ENCODE assay signal across 13 cellular contexts in genomic region chr13:46668906-46669525, GRCh38.
A peak's percentile ranks its signal among the peaks of the same experiment; 100 is the strongest.
DNase-seq lines count a peak whose midpoint lies in the region; ATAC-seq, FAIRE-seq and TF ChIP-seq lines count a peak whose summit lies in the region.
"Had no signal": no experiment of that assay in that cellular context is flagged by ENCODE, and none has a peak within 500 bp of the region (broad histone marks: within the 10 kb centered on the region; RNA-seq: fewer than 3 reads in every experiment).

No MANE protein-coding gene starts in this region.

- H3K9me3 Mint-ChIP-seq in activated naive CD4-positive, alpha-beta T cell treated with anti-CD3 and anti-CD28 coated beads, Interleukin-2, amount 10 ng/mL, durations not matched to agents 7 days and 5 days = no peaks in the 10 kb centered on the region
- no peaks in the 10 kb centered on the region for H3K9me3 Mint-ChIP-seq in stimulated activated naive CD8-positive, alpha-beta T cell treated with anti-CD3 and anti-CD28 coated beads, Interleukin-15, amount 100 ng/mL, for 72 hours

- H3K4me3 Mint-ChIP-seq in activated naive CD4-positive, alpha-beta T cell treated with anti-CD3 and anti-CD28 coated beads, Interleukin-2, amount 10 ng/mL, durations not matched to agents 7 days and 5 days = peak overlapping the region; percentile 24
- peak overlapping the region; percentile 52 to 70 for H3K4me3 Mint-ChIP-seq in stimulated activated naive CD8-positive, alpha-beta T cell treated with anti-CD3 and anti-CD28 coated beads, Interleukin-15, amount 100 ng/mL, for 72 hours

- no peak for DNase-seq in activated naive CD4-positive, alpha-beta T cell treated with anti-CD3 and anti-CD28 coated beads, Interleukin-2, amount 10 ng/mL, durations not matched to agents 7 days and 5 days
- no peak for DNase-seq in activated naive CD4-positive, alpha-beta T cell (lab: John Stamatoyannopoulos, UW)
- DNase-seq in SJCRH30 = peak; percentile 42 to 52
- no peak for DNase-seq in colonic mucosa
- no peak for DNase-seq in stimulated activated naive CD8-positive, alpha-beta T cell treated with anti-CD3 and anti-CD28 coated beads, Interleukin-15, amount 100 ng/mL, for 72 hours
- DNase-seq in RCC 7860 (ENCODE audit: low spot score) = no peak
- DNase-seq in NOMO-1 treated with dmso at 0.1 percent for 144 hours (lab: John Stamatoyannopoulos, UW; ENCODE audit: unreplicated experiment) = no peak
- DNase-seq: activated effector memory CD4-positive, alpha-beta T cell treated with Interleukin-2 at 50 U/mL for 16 hours; DND-41; Peyer's patch had no signal

- no peak overlapping the region for H3K9ac ChIP-seq in colonic mucosa (ENCODE audit: low read depth in 2 of 2, low read length in 2 of 2)

- no peaks in the 10 kb centered on the region for H3K27me3 Mint-ChIP-seq in activated naive CD4-positive, alpha-beta T cell treated with anti-CD3 and anti-CD28 coated beads, Interleukin-2, amount 10 ng/mL, durations not matched to agents 7 days and 5 days
- H3K27me3 Mint-ChIP-seq in stimulated activated naive CD8-positive, alpha-beta T cell treated with anti-CD3 and anti-CD28 coated beads, Interleukin-15, amount 100 ng/mL, for 72 hours = no peaks in the 10 kb centered on the region

- H3K4me3 ChIP-seq in SJCRH30 (no peak overlapping the region), colonic mucosa (no peak overlapping the region)
- H3K4me3 ChIP-seq: prostate gland had no signal

- FAIRE-seq in RCC 7860 (lab: Jason Lieb, UNC) = no peak
- FAIRE-seq: TTC549 had no signal

- H3K27me3 ChIP-seq in SJCRH30 (no peaks in the 10 kb centered on the region), colonic mucosa (no peaks in the 10 kb centered on the region)
- H3K27me3 ChIP-seq: Peyer's patch had no signal

- CTCF ChIA-PET in activated naive CD4-positive, alpha-beta T cell treated with anti-CD3 and anti-CD28 coated beads, Interleukin-2, amount 10 ng/mL, durations not matched to agents 7 days and 5 days (lab: Charles Lee) = interaction anchor here (1.1 to 2.4 kb wide), 4 partner anchors 10 to 117 kb away, joined by 3 to 14 read pairs (median 4); no protein-coding TSS in a partner anchor

- H3K4me1 ChIP-seq in SJCRH30 = peaks cover 29% of the 10 kb centered on the region
- H3K4me1 ChIP-seq in colonic mucosa = peaks cover 5% of the 10 kb centered on the region
- H3K4me1 ChIP-seq: prostate gland had no signal

- intact Hi-C loops in colonic mucosa (cut with DNase I) = no loop called here

- H3K36me3 ChIP-seq in SJCRH30 (peaks cover 4% of the 10 kb centered on the region), colonic mucosa (no peaks in the 10 kb centered on the region)
- H3K36me3 ChIP-seq: Peyer's patch, prostate gland had no signal

- peaks cover 48% of the 10 kb centered on the region for H3K4me1 Mint-ChIP-seq in activated naive CD4-positive, alpha-beta T cell treated with anti-CD3 and anti-CD28 coated beads, Interleukin-2, amount 10 ng/mL, durations not matched to agents 7 days and 5 days
- H3K4me1 Mint-ChIP-seq in stimulated activated naive CD8-positive, alpha-beta T cell treated with anti-CD3 and anti-CD28 coated beads, Interleukin-15, amount 100 ng/mL, for 72 hours = peaks cover 58% of the 10 kb centered on the region

- no peak for TF ChIP-seq CTCF in colonic mucosa (IDR thresholded peaks at IDR 0.05)

- ATAC-seq in stimulated activated naive CD8-positive, alpha-beta T cell treated with anti-CD3 and anti-CD28 coated beads, Interleukin-15, amount 100 ng/mL, for 72 hours = no peak
- ATAC-seq in activated CD4-positive, CD25-positive, alpha-beta regulatory T cell treated with anti-CD3 and anti-CD28 coated beads, Interleukin-2, amount 50 U/mL, for 24 hours = no peak

- H3K9me3 ChIP-seq in SJCRH30 (replicated peaks) = no peaks in the 10 kb centered on the region
- H3K9me3 ChIP-seq in colonic mucosa = no peaks in the 10 kb centered on the region
- H3K9me3 ChIP-seq: Peyer's patch, prostate gland had no signal

- H3K27ac ChIP-seq in SJCRH30 (no peak overlapping the region), colonic mucosa (peak overlapping the region; percentile 61)
- H3K27ac ChIP-seq: prostate gland had no signal

- H3K27ac Mint-ChIP-seq in activated naive CD4-positive, alpha-beta T cell treated with anti-CD3 and anti-CD28 coated beads, Interleukin-2, amount 10 ng/mL, durations not matched to agents 7 days and 5 days = peak overlapping the region; percentile 76
- no peak overlapping the region for H3K27ac Mint-ChIP-seq in stimulated activated naive CD8-positive, alpha-beta T cell treated with anti-CD3 and anti-CD28 coated beads, Interleukin-15, amount 100 ng/mL, for 72 hours

- H3K36me3 Mint-ChIP-seq in activated naive CD4-positive, alpha-beta T cell treated with anti-CD3 and anti-CD28 coated beads, Interleukin-2, amount 10 ng/mL, durations not matched to agents 7 days and 5 days = peaks cover 24% of the 10 kb centered on the region

Comparison
In these comparisons a context has a peak if more than half of its experiments do, and no peak if none do; other contexts are left out.
1. DNase-seq: peak in SJCRH30 (2 of 2); none in activated naive CD4-positive, alpha-beta T cell treated with anti-CD3 and anti-CD28 coated beads, Interleukin-2, amount 10 ng/mL, durations not matched to agents 7 days and 5 days (single experiment), activated naive CD4-positive, alpha-beta T cell (0 of 4), colonic mucosa (single experiment), stimulated activated naive CD8-positive, alpha-beta T cell treated with anti-CD3 and anti-CD28 coated beads, Interleukin-15, amount 100 ng/mL, for 72 hours (0 of 2), RCC 7860 (single experiment) and NOMO-1 treated with dmso at 0.1 percent for 144 hours (single experiment).